In genomic region chr4:140098481-140099132, GRCh38 we compare ENCODE assay signal across 9 cellular contexts. TPM values are rescaled to one million over a fixed set of nuclear protein-coding genes. Genes with fewer than 3 reads are reported as not detected.
A peak's percentile ranks its signal among the peaks of the same experiment; 100 is the strongest.
DNase-seq lines count a peak whose midpoint lies in the region; ATAC-seq and TF ChIP-seq lines count a peak whose summit lies in the region.
"Had no signal": no experiment of that assay in that cellular context is flagged by ENCODE, and none has a peak within 500 bp of the region (broad histone marks: within the 10 kb centered on the region; RNA-seq: fewer than 3 reads in every experiment).

No MANE protein-coding gene starts in this region.

- peak overlapping the region; percentile 80 for H3K4me2 ChIP-seq in PC-9

- H3K4me1 ChIP-seq in PC-9 (replicated peaks; ENCODE audit: insufficient read depth) (peaks cover 85% of the 10 kb centered on the region), ovary (ENCODE audit: insufficient read depth) (peaks cover 14% of the 10 kb centered on the region)

- no peaks in the 10 kb centered on the region for H3K36me3 ChIP-seq in PC-9 (ENCODE audit: low read depth)
- no peaks in the 10 kb centered on the region for H3K36me3 ChIP-seq in ovary

- TF ChIP-seq CTCF in C4-2B (conservative IDR thresholded peaks at IDR 0.05), result no peak
- TF ChIP-seq CTCF in PC-9 (conservative IDR thresholded peaks at IDR 0.05), result no peak
- TF ChIP-seq CTCF in ovary (IDR thresholded peaks at IDR 0.05), result no peak
- no peak for TF ChIP-seq CTCF in glutamatergic neuron (IDR thresholded peaks at IDR 0.05; ENCODE audit: partially characterized antibody, unreplicated experiment)

- no peak overlapping the region for H2AFZ ChIP-seq in PC-9

- intact Hi-C loops in PC-9 (cut with micrococcal nuclease; ENCODE audit: unreplicated experiment) (no loop called here), ovary (cut with DNase I) (no loop called here)

- H3K27me3 ChIP-seq in PC-9 (ENCODE audit: insufficient read depth, low read depth) (no peaks in the 10 kb centered on the region), ovary (no peaks in the 10 kb centered on the region)

- WGBS in ovary, 3 donors, result 42 to 53% (median 52%) methylated on average over 5 of the region's 5 CpGs

- peaks cover 55% of the 10 kb centered on the region for H3K4me1 Mint-ChIP-seq in glutamatergic neuron (ENCODE audit: low read depth, unreplicated experiment)

- H4K20me1 ChIP-seq in PC-9 (ENCODE audit: insufficient read depth), result no peaks in the 10 kb centered on the region

- no peaks in the 10 kb centered on the region for H3K9me2 ChIP-seq in PC-9 (ENCODE audit: insufficient read depth)

- POLR2A ChIA-PET in PC-9 (lab: Charles Lee; ENCODE audit: unreplicated experiment), result interaction anchor here (0.6 to 1.1 kb wide), 5 partner anchors 54 to 282 kb away, joined by 3 to 5 read pairs (median 4); partner anchors contain the start of gene MAML3

- no TSS peak for BruUV-seq in PC-9 (replicated peaks; lab: Mats Ljungman, UMichigan)

- no peak for TF ChIP-seq POLR2A in ovary (IDR thresholded peaks at IDR 0.05)

- H3K79me2 ChIP-seq in PC-9 (ENCODE audit: low read depth), result peaks cover 85% of the 10 kb centered on the region

- H3K36me3 Mint-ChIP-seq in glutamatergic neuron (ENCODE audit: unreplicated experiment), result no peaks in the 10 kb centered on the region

- H3K27me3 Mint-ChIP-seq in glutamatergic neuron (ENCODE audit: unreplicated experiment), result peaks cover 8% of the 10 kb centered on the region

- H3F3A ChIP-seq in PC-9 (ENCODE audit: insufficient read depth, low read depth), result peaks cover 51% of the 10 kb centered on the region

- H3K4me3 ChIP-seq in PC-9, result no peak overlapping the region; the same call in 1 of the 2 replicates
- H3K4me3 ChIP-seq in ovary, result peak overlapping the region; percentile 4
- H3K4me3 ChIP-seq: GM12878 had no signal

- H3K27ac ChIP-seq in C4-2B (peak overlapping the region; percentile 33; the same call in 1 of the 2 replicates), PC-9 (peak overlapping the region; percentile 99), epithelial cell of prostate (peak overlapping the region; percentile 73), ovary (peak overlapping the region in 1 of 2 donors; percentile 31)

- peak in 1 of 2 experiments; percentile 69 for DNase-seq in PC-9
- no peak for DNase-seq in epithelial cell of prostate (ENCODE audit: low read depth, low spot score)
- no peak for DNase-seq in ovary
- DNase-seq in iPS-NIHi11 (ENCODE audit: low spot score), result no peak
- no peak for DNase-seq in glutamatergic neuron
- no peak for DNase-seq in NCI-H2227 treated with DMSO at 0.1 percent for 48 hours (lab: John Stamatoyannopoulos, UW)

- H3K9me3 Mint-ChIP-seq in glutamatergic neuron (ENCODE audit: unreplicated experiment), result peaks cover 9% of the 10 kb centered on the region

- H3K9me3 ChIP-seq in PC-9 (ENCODE audit: insufficient read depth, low read depth) (no peaks in the 10 kb centered on the region), ovary (no peaks in the 10 kb centered on the region)

- H3K4me3 Mint-ChIP-seq in glutamatergic neuron (ENCODE audit: unreplicated experiment), result no peak overlapping the region

- CTCF ChIA-PET in PC-9 (lab: Charles Lee), result no interaction called here

- no peak for ATAC-seq in GM19452 (IDR thresholded peaks at IDR 0.05; ENCODE audit: unreplicated experiment)
- ATAC-seq: GM12878 had no signal

- TF ChIP-seq EP300 in ovary (IDR thresholded peaks at IDR 0.05), result no peak

- H3K27ac Mint-ChIP-seq in glutamatergic neuron (ENCODE audit: unreplicated experiment), result no peak overlapping the region

RNA-seq across cellular contexts. Expression of gene MAML3, which starts 55.4 kb away (rescaled TPM):
- 10.5 and 15.2 TPM in 2 replicates for total RNA-seq in PC-9 (2021)
- 10 to 100 TPM; 14.2 to 23.8 (median 17.0) TPM for total RNA-seq in ovary
- polyA plus RNA-seq in ovary, result 10 to 100 TPM; 11.1 to 11.5 TPM
- 59.4 TPM for total RNA-seq in glutamatergic neuron (ENCODE audit: unreplicated experiment)
